22 cellular contexts compared by ENCODE assay signal in genomic region chrX:151754641-151755215, GRCh38. TPM values are rescaled to one million over a fixed set of nuclear protein-coding genes. Genes with fewer than 3 reads are reported as not detected.
DNase-seq lines count a peak whose midpoint lies in the region; ATAC-seq, FAIRE-seq and TF ChIP-seq lines count a peak whose summit lies in the region.
"Had no signal": no experiment of that assay in that cellular context is flagged by ENCODE, and none has a peak within 500 bp of the region (broad histone marks: within the 10 kb centered on the region; RNA-seq: fewer than 3 reads in every experiment).

No MANE protein-coding gene starts in this region.

- H3K4me3 ChIP-seq in cardiac fibroblast (replicated peaks in 1 of 2; ENCODE audit: low read depth in 2 of 2, low read length in 2 of 2) (no peak overlapping the region), A673 (ENCODE audit: low read depth, low read length, poor library complexity, severe bottlenecking) (no peak overlapping the region)
- H3K4me3 ChIP-seq: left lung, neural progenitor cell had no signal

- no TSS peak for BruUV-seq in A673 (replicated peaks; lab: Mats Ljungman, UMichigan)

- no peak for FAIRE-seq in GM12891 (lab: Jason Lieb, UNC)
- FAIRE-seq: TTC549 had no signal

- POLR2A ChIA-PET in A673 (lab: Charles Lee; ENCODE audit: low non-redundant PET), result no interaction called here

- peaks cover 25% of the 10 kb centered on the region for H3K27me3 Mint-ChIP-seq in nephron (ENCODE audit: low read depth)

- H3K9me3 ChIP-seq in A673 (ENCODE audit: low read depth, low read length, poor library complexity, severe bottlenecking), result no peaks in the 10 kb centered on the region
- H3K9me3 ChIP-seq: left lung had no signal

- ATAC-seq in GM18858 (IDR thresholded peaks at IDR 0.05; ENCODE audit: unreplicated experiment), result no peak
- ATAC-seq: activated T-helper 17 cell treated with anti-CD3 and anti-CD28 coated beads, Interleukin-2, amount 50 U/mL, for 72 hours had no signal

- H3K9me3 Mint-ChIP-seq in nephron, result peaks cover 21% of the 10 kb centered on the region
- H3K9me3 Mint-ChIP-seq: activated T-helper 17 cell treated with anti-CD3 and anti-CD28 coated beads, Interleukin-2, amount 50 U/mL, for 72 hours had no signal

- H3K36me3 Mint-ChIP-seq in nephron (ENCODE audit: low read depth), result no peaks in the 10 kb centered on the region
- H3K36me3 Mint-ChIP-seq: neural progenitor cell had no signal

- no peaks in the 10 kb centered on the region for H3K27me3 ChIP-seq in A673 (replicated peaks; ENCODE audit: insufficient read depth, low read depth, low read length, poor library complexity)
- H3K27me3 ChIP-seq: left lung, neural progenitor cell had no signal

- DNase-seq in Kasumi-1 (lab: John Stamatoyannopoulos, UW) (peak; percentile 6 to 13), NCI-H2171 treated with DMSO at 0.1 percent for 48 hours (lab: John Stamatoyannopoulos, UW) (peak; percentile 42), cardiac fibroblast (ENCODE audit: low read depth in 2 of 2) (peak; percentile 0 to 11), A673 (ENCODE audit: low spot score) (no peak), GM12891 (ENCODE audit: insufficient read length, low spot score) (no peak), EL (no peak)
- DNase-seq: activated CD4-positive, alpha-beta T cell treated with anti-CD3 and anti-CD28 coated beads for 48 hours; glutamatergic neuron; left lung; NCI-H526 treated with DMSO at 0.1 percent for 48 hours; SHP77 treated with DMSO at 0.1 percent for 48 hours had no signal

- no peak for TF ChIP-seq POLR2A in GM12891 (IDR thresholded peaks at IDR 0.05; ENCODE audit: low read depth, low read length)

- H3K4me1 Mint-ChIP-seq in nephron, result peaks cover 16% of the 10 kb centered on the region
- H3K4me1 Mint-ChIP-seq: activated T-helper 17 cell treated with anti-CD3 and anti-CD28 coated beads, Interleukin-2, amount 50 U/mL, for 72 hours; neural progenitor cell had no signal

- H3K4me1 ChIP-seq in A673 (ENCODE audit: insufficient read depth, low read length, poor library complexity, severe bottlenecking), result no peaks in the 10 kb centered on the region
- H3K4me1 ChIP-seq: left lung, neural progenitor cell had no signal

- H3K36me3 ChIP-seq in A673 (ENCODE audit: insufficient read depth, low read length, poor library complexity, severe bottlenecking), result no peaks in the 10 kb centered on the region
- H3K36me3 ChIP-seq: left lung, neural progenitor cell had no signal

- CTCF ChIA-PET in A673 (lab: Charles Lee), result no interaction called here

- intact Hi-C loops in A673 (cut with micrococcal nuclease; ENCODE audit: unreplicated experiment), result loop anchor here (5.0 to 10.0 kb wide), 2 partner anchors 1063 to 1170 kb away; no protein-coding TSS in a partner anchor

- peak overlapping the region in 2 of 3 experiments; percentile 33 to 55 for H3K27ac Mint-ChIP-seq in nephron
- H3K27ac Mint-ChIP-seq: activated T-helper 17 cell treated with anti-CD3 and anti-CD28 coated beads, Interleukin-2, amount 50 U/mL, for 72 hours; H9; neural progenitor cell had no signal

- no peak overlapping the region for H3K27ac ChIP-seq in A673 (ENCODE audit: low read depth, low read length, poor library complexity, severe bottlenecking)
- H3K27ac ChIP-seq: left lung, neural progenitor cell had no signal

- H3K4me3 Mint-ChIP-seq in nephron, result no peak overlapping the region
- H3K4me3 Mint-ChIP-seq: activated T-helper 17 cell treated with anti-CD3 and anti-CD28 coated beads, Interleukin-2, amount 50 U/mL, for 72 hours; H9; neural progenitor cell had no signal

- no peak for TF ChIP-seq CTCF in cardiac fibroblast (IDR thresholded peaks at IDR 0.05; ENCODE audit: low read depth, low read length)
- TF ChIP-seq CTCF in nephron (IDR thresholded peaks at IDR 0.05; ENCODE audit: unreplicated experiment in 3 of 3), result no peak
- TF ChIP-seq CTCF in A673 (conservative IDR thresholded peaks at IDR 0.05; ENCODE audit: low read depth, low read length), result no peak

TF ChIP-seq in GM12891, 5 proteins besides CTCF, POLR2A, EP300 and RAD21:
- TF ChIP-seq POU2F2 (IDR thresholded peaks at IDR 0.05; ENCODE audit: low read depth, low read length) (no peak), PAX5 (IDR thresholded peaks at IDR 0.05; ENCODE audit: insufficient read depth, low read length, severe bottlenecking) (no peak), POLR2AphosphoS5 (IDR thresholded peaks at IDR 0.05; ENCODE audit: low read depth, low read length) (no peak), SPI1 (IDR thresholded peaks at IDR 0.05; ENCODE audit: low read depth, low read length) (no peak), TAF1 (IDR thresholded peaks at IDR 0.05; ENCODE audit: low read depth, low read length) (no peak)

RNA-seq across cellular contexts. Expression of gene CNGA2, which starts 20.2 kb away (rescaled TPM):
- not detected in 2 replicates for total RNA-seq in A673 (2021)
- polyA plus RNA-seq in GM12891 (2012; ENCODE audit: low read depth, missing spikeins), result not detected
- total RNA-seq: activated T-helper 17 cell treated with anti-CD3 and anti-CD28 coated beads, Interleukin-2, amount 50 U/mL, for 72 hours; cardiac septum; H9; left lung; mucosa of gallbladder; pulmonary artery endothelial cell; urinary bladder had no signal
- polyA plus RNA-seq: esophagus, urinary bladder had no signal

RNA-seq across cellular contexts. Expression of gene FATE1, which starts 38.9 kb away (rescaled TPM):
- total RNA-seq in A673 (2021), result 0.45 TPM in 1 of 2 replicates, not detected in the other
- not detected for polyA plus RNA-seq in GM12891 (2012; ENCODE audit: low read depth, missing spikeins)
- total RNA-seq: activated T-helper 17 cell treated with anti-CD3 and anti-CD28 coated beads, Interleukin-2, amount 50 U/mL, for 72 hours; H9; left lung; pulmonary artery endothelial cell; urinary bladder had no signal
- polyA plus RNA-seq: esophagus had no signal

RNA-seq across cellular contexts. Expression of gene PRRG3, which starts 59.5 kb away (rescaled TPM):
- not detected in 2 replicates for total RNA-seq in A673 (2021)
- polyA plus RNA-seq in GM12891 (2012; ENCODE audit: low read depth, missing spikeins), result not detected
- total RNA-seq: activated T-helper 17 cell treated with anti-CD3 and anti-CD28 coated beads, Interleukin-2, amount 50 U/mL, for 72 hours; pulmonary artery endothelial cell had no signal

Comparison
In these comparisons a context has a peak if more than half of its experiments do, and no peak if none do; other contexts are left out.
1. DNase-seq: peak in Kasumi-1 (2 of 2), NCI-H2171 treated with DMSO at 0.1 percent for 48 hours (single experiment) and cardiac fibroblast (2 of 2); none in A673 (single experiment), GM12891 (single experiment) and EL (single experiment).